ENCODE assay signal across 8 cellular contexts in the genomic region with DNA sequence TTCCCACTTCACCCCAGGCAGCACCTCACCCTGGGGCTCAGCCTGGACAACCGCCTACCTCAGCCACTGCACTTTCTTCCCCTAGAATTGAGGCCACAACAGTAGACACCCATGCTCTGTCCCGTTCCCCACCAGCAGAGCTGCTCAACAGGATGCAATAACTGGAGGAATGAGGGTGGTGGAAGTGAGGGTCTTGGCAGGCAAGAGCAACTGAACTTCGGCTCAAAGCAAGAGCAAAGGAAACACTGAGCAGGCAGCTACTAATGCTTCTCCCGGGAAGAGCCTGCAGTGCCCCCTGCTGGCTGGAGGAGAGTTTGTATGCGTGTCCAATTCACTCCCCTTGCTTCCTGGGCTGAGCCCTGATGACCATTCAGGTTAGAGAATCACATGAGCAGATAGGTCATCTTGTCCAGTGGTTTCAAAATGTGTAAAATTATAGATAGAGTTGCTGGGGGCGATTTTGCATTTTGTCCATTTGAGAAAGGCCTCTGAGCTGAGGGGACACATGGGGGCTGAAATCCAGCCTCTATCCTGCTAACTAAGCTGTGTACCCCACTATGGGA. TPM values are rescaled to one million over a fixed set of nuclear protein-coding genes. Genes with fewer than 3 reads are reported as not detected.
DNase-seq lines count a peak whose midpoint lies in the region; ATAC-seq and TF ChIP-seq lines count a peak whose summit lies in the region.

No MANE protein-coding gene starts in this region.

- H3K4me3 ChIP-seq in BJ (ENCODE audit: low read depth, low read length) = no peak overlapping the region
- H3K4me3 ChIP-seq in mesendoderm (ENCODE audit: low read length) = no peak overlapping the region

- no peaks in the 10 kb centered on the region for H3K79me2 ChIP-seq in mesendoderm (ENCODE audit: control insufficient read depth, insufficient read depth, low read length)

- CTCF ChIA-PET in BJ (lab: Yijun Ruan, JAX) = interaction anchor here (0.7 to 15.3 kb wide), 26 partner anchors 10 to 79 kb away, joined by 3 to 448 read pairs (median 4); a partner anchor contains a TSS
- CTCF ChIA-PET in activated CD4-positive, alpha-beta T cell treated with anti-CD3 and anti-CD28 coated beads for 36 hours (lab: Charles Lee) = interaction anchor here (0.6 to 17.6 kb wide), 39 partner anchors 10 to 777 kb away, joined by 3 to 339 read pairs (median 4); a partner anchor contains a TSS

- no peak overlapping the region for H4K5ac ChIP-seq in mesendoderm (ENCODE audit: low read length)

- H3K27ac Mint-ChIP-seq in activated CD4-positive, alpha-beta T cell treated with anti-CD3 and anti-CD28 coated beads for 36 hours = no peak overlapping the region

- H3K18ac ChIP-seq in mesendoderm (ENCODE audit: low read length) = no peak overlapping the region

- TF ChIP-seq CTCF in BJ (IDR thresholded peaks at IDR 0.05; ENCODE audit: insufficient read depth, low read depth, low read length) = peak; percentile 77

- H3K36me3 Mint-ChIP-seq in activated CD4-positive, alpha-beta T cell treated with anti-CD3 and anti-CD28 coated beads for 36 hours (ENCODE audit: low read depth) = no peaks in the 10 kb centered on the region

- H3K23ac ChIP-seq in mesendoderm (ENCODE audit: low read length) = no peak overlapping the region

- ATAC-seq in activated CD4-positive, alpha-beta T cell treated with anti-CD3 and anti-CD28 coated beads for 36 hours = peak; percentile 85
- no peak for ATAC-seq in HG02588 (IDR thresholded peaks at IDR 0.05; ENCODE audit: unreplicated experiment)

- DNase-seq in BJ (ENCODE audit: low read depth) (no peak), H4 (ENCODE audit: low spot score) (peak; percentile 78), NCI-H510A (lab: John Stamatoyannopoulos, UW) (peak; percentile 89), ecto neural progenitor cell (ENCODE audit: low spot score) (peak; percentile 84), mesendoderm (peak; percentile 88)
- DNase-seq in activated CD4-positive, alpha-beta T cell treated with anti-CD3 and anti-CD28 coated beads for 36 hours = peak; percentile 87
- DNase-seq in stimulated activated CD8-positive, alpha-beta memory T cell treated with anti-CD3 and anti-CD28 coated beads, Interleukin-7, amount 100 ng/mL, for 24 hours (ENCODE audit: low read depth) = peak; percentile 32

- peaks cover 3% of the 10 kb centered on the region for H3K27me3 Mint-ChIP-seq in activated CD4-positive, alpha-beta T cell treated with anti-CD3 and anti-CD28 coated beads for 36 hours

- no peak overlapping the region for H2BK120ac ChIP-seq in mesendoderm (ENCODE audit: low read depth, low read length)

- no peaks in the 10 kb centered on the region for H3K9me3 Mint-ChIP-seq in activated CD4-positive, alpha-beta T cell treated with anti-CD3 and anti-CD28 coated beads for 36 hours (ENCODE audit: low read depth)

- H3K4me1 ChIP-seq in mesendoderm (ENCODE audit: control insufficient read depth, low read depth, low read length) = no peaks in the 10 kb centered on the region

- peak overlapping the region; percentile 63 for H3K56ac ChIP-seq in mesendoderm (ENCODE audit: low read length)

- intact Hi-C loops in activated CD4-positive, alpha-beta T cell treated with anti-CD3 and anti-CD28 coated beads for 36 hours (cut with DNase I, micrococcal nuclease) = loop anchor here (1.0 to 10.0 kb wide), 3 partner anchors 52 to 163 kb away; a partner anchor contains a TSS

- H3K9ac ChIP-seq in mesendoderm (ENCODE audit: low read length) = no peak overlapping the region

- H3K27ac ChIP-seq in mesendoderm (ENCODE audit: low read depth, low read length) = no peak overlapping the region

- no peak overlapping the region for H3K4me3 Mint-ChIP-seq in activated CD4-positive, alpha-beta T cell treated with anti-CD3 and anti-CD28 coated beads for 36 hours

- H3K36me3 ChIP-seq in BJ (ENCODE audit: control insufficient read depth, insufficient read depth, low read length) (no peaks in the 10 kb centered on the region), mesendoderm (ENCODE audit: control insufficient read depth, insufficient read depth, low read length) (no peaks in the 10 kb centered on the region)

- POLR2A ChIA-PET in BJ (lab: Charles Lee) = no interaction called here
- POLR2A ChIA-PET in activated CD4-positive, alpha-beta T cell treated with anti-CD3 and anti-CD28 coated beads for 36 hours (lab: Charles Lee) = interaction anchor here (1.3 kb wide), 1 partner anchor 52 kb away, joined by 5 read pairs; no protein-coding TSS in a partner anchor

- no peak overlapping the region for H4K8ac ChIP-seq in mesendoderm (ENCODE audit: low read depth, low read length)

- H3K4ac ChIP-seq in mesendoderm (ENCODE audit: low read depth, low read length) = no peak overlapping the region

- H3K4me1 Mint-ChIP-seq in activated CD4-positive, alpha-beta T cell treated with anti-CD3 and anti-CD28 coated beads for 36 hours = peaks cover 8% of the 10 kb centered on the region

- WGBS in mesendoderm (ENCODE audit: extremely low coverage, insufficient coverage, low lambda C conversion rate) = no CpG with 5 or more reads among the region's 6 CpGs

- H2BK5ac ChIP-seq in mesendoderm (ENCODE audit: low read length) = no peak overlapping the region

- no peak overlapping the region for H3K4me2 ChIP-seq in mesendoderm (ENCODE audit: low read length)

- no peak overlapping the region for H2BK15ac ChIP-seq in mesendoderm (replicated peaks; ENCODE audit: low read depth)

- H3K79me1 ChIP-seq in mesendoderm (ENCODE audit: low read length) = no peaks in the 10 kb centered on the region

- H3K27me3 ChIP-seq in BJ (ENCODE audit: control insufficient read depth, insufficient read depth, low read length) = peaks cover 6% of the 10 kb centered on the region
- no peaks in the 10 kb centered on the region for H3K27me3 ChIP-seq in mesendoderm (ENCODE audit: insufficient read depth, low read length, poor library complexity)

- H2AK5ac ChIP-seq in mesendoderm (ENCODE audit: low read length) = no peak overlapping the region

RNA-seq across cellular contexts. Expression of a gene that starts 13.9 kb away (rescaled TPM):
- not detected in 2 replicates for polyA plus RNA-seq in BJ (2011; rRNA removed)
- not detected in 2 replicates for polyA minus RNA-seq in BJ (2011; rRNA and poly(A)+ RNA removed)
- total RNA-seq in H4 (2014; rRNA removed; shearing (Covaris generic)) = 0.97 TPM in 1 of 2 replicates, not detected in the other
- under 1 TPM in 1 of 2 experiments, not detected in 1; 0.21 TPM for total RNA-seq in activated CD4-positive, alpha-beta T cell treated with anti-CD3 and anti-CD28 coated beads for 36 hours
- not detected for polyA plus RNA-seq in mesendoderm (2013, experiment 1 of 2)
- not detected for polyA plus RNA-seq in mesendoderm (2013, experiment 2 of 2)

RNA-seq across cellular contexts. Expression of a gene that starts 18.6 kb away (rescaled TPM):
- 0.16 and 0.50 TPM in 2 replicates for polyA plus RNA-seq in BJ (2011; rRNA removed)
- polyA minus RNA-seq in BJ (2011; rRNA and poly(A)+ RNA removed) = 0.19 and 0.26 TPM in 2 replicates
- total RNA-seq in H4 (2014; rRNA removed; shearing (Covaris generic)) = not detected in 2 replicates
- total RNA-seq in activated CD4-positive, alpha-beta T cell treated with anti-CD3 and anti-CD28 coated beads for 36 hours = under 1 TPM; 0.19 to 0.23 TPM
- polyA plus RNA-seq in mesendoderm (2013, experiment 1 of 2) = 0.41 TPM
- polyA plus RNA-seq in mesendoderm (2013, experiment 2 of 2) = 0.41 TPM

RNA-seq across cellular contexts. Expression of a gene that starts 33.2 kb away (rescaled TPM):
- polyA plus RNA-seq in BJ (2011; rRNA removed) = not detected in 2 replicates
- polyA minus RNA-seq in BJ (2011; rRNA and poly(A)+ RNA removed) = not detected in 2 replicates
- total RNA-seq in H4 (2014; rRNA removed; shearing (Covaris generic)) = 0.46 and 0.74 TPM in 2 replicates
- 1 to 10 TPM in 1 of 2 experiments, under 1 TPM in 1; 0.94 to 1.1 TPM for total RNA-seq in activated CD4-positive, alpha-beta T cell treated with anti-CD3 and anti-CD28 coated beads for 36 hours
- polyA plus RNA-seq in mesendoderm (2013, experiment 1 of 2) = 0.07 TPM
- polyA plus RNA-seq in mesendoderm (2013, experiment 2 of 2) = 0.06 TPM
